Comparison of ENCODE assay signal across 8 cellular contexts in the genomic region with DNA sequence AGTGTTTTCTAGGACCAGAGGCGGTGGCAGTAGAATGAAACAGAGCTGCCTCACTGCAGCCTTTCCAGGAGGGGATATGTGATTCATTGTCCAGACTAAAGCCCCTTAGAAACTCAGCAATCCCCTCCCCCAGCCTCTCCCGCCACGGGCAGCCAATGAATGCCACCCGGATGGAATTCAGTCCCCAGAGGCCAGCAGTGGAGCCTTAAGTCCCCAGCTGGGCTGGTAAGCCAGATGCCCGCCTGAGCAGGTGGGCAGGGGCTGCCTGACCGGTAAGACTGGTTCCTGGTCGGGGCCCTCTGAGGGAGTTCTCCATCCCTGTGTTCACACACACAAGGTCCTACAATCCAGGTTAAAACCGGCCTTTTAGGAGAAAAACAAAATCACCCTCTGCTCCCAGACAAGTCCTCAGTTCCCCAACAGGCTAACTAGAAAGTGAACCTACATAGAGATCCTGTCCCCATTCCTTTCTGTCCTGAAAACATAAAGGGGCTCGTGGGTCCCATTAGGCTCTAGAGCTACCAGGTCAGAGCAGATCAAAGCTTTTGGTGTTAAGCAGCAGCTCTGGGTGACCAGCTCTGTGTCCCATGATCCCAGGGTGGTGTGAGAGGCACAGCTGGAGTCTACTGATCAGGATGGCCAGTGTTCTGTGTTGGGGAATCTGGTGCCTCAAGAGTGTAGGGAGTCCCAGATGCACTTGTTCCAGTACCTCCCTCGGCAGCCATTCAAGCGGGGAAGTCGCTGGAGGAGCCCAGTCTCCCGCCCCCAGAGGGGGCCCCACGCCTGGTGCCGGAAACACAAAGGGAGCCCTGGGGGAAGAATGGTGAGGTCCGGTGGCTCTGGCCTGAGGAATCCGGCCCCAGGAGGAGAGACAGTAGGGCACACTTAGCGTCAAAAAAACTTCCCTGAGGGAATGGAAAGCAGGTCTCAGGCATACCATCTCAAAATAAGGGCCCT. TPM values are rescaled to one million over a fixed set of nuclear protein-coding genes. Genes with fewer than 3 reads are reported as not detected.
DNase-seq lines count a peak whose midpoint lies in the region; ATAC-seq and TF ChIP-seq lines count a peak whose summit lies in the region.

No MANE protein-coding gene starts in this region.

- H3K9me3 ChIP-seq in neural progenitor cell (ENCODE audit: low read depth): no peaks in the 10 kb centered on the region

- H3K9me3 Mint-ChIP-seq in neural progenitor cell: no peaks in the 10 kb centered on the region

- H3K27ac ChIP-seq in neural progenitor cell: peak overlapping the region; percentile 95

- no peak for ATAC-seq in GM18873 (IDR thresholded peaks at IDR 0.05; ENCODE audit: low FRiP score, unreplicated experiment)
- no peak for ATAC-seq in HG03039 (IDR thresholded peaks at IDR 0.05; ENCODE audit: unreplicated experiment)

- H3K27me3 Mint-ChIP-seq in neural progenitor cell (ENCODE audit: insufficient read depth, low read depth): peaks cover 8% of the 10 kb centered on the region

- no peaks in the 10 kb centered on the region for H3K27me3 ChIP-seq in neural progenitor cell

- peaks cover 64% of the 10 kb centered on the region for H3K4me1 Mint-ChIP-seq in neural progenitor cell

- DNase-seq in DMS53 treated with DMSO at 0.1 percent for 48 hours (lab: John Stamatoyannopoulos, UW; ENCODE audit: unreplicated experiment) (peak; percentile 41), KBM-7 (peak; percentile 45), epithelial cell of proximal tubule (ENCODE audit: low read depth) (no peak), neural progenitor cell (ENCODE audit: low spot score) (peak; percentile 93), RPMI8226 (no peak)
- peak; percentile 17 to 25 for DNase-seq in activated CD4-positive, alpha-beta T cell treated with anti-CD3 and anti-CD28 coated beads for 4 hours

- peak overlapping the region; percentile 97 for H3K27ac Mint-ChIP-seq in neural progenitor cell

- H3K9ac ChIP-seq in neural progenitor cell: peak overlapping the region; percentile 49

- peaks cover 90% of the 10 kb centered on the region for H3K79me2 ChIP-seq in neural progenitor cell (ENCODE audit: low read depth)

- peaks cover 43% of the 10 kb centered on the region for H3F3A ChIP-seq in neural progenitor cell (ENCODE audit: low read depth)

- H3K4me2 ChIP-seq in neural progenitor cell: peak overlapping the region; percentile 91

- in situ Hi-C loops in KBM-7 (cut with MboI; ENCODE audit: low pct_unique_long_range_greater_than_20kb, low sequenced_read_pairs): no loop called here

- peak overlapping the region; percentile 9 for H3K4me3 ChIP-seq in epithelial cell of proximal tubule (ENCODE audit: low read depth, low read length)
- peak overlapping the region; percentile 71 for H3K4me3 ChIP-seq in neural progenitor cell

- no peak for TF ChIP-seq CTCF in epithelial cell of proximal tubule (conservative IDR thresholded peaks at IDR 0.05; ENCODE audit: low read depth, low read length)
- no peak for TF ChIP-seq CTCF in neural progenitor cell (IDR thresholded peaks at IDR 0.05)

- H3K4me1 ChIP-seq in neural progenitor cell: peaks cover 61% of the 10 kb centered on the region

- H3K4me3 Mint-ChIP-seq in neural progenitor cell: peak overlapping the region; percentile 88

- H4K20me1 ChIP-seq in neural progenitor cell (ENCODE audit: low read depth): peaks cover 49% of the 10 kb centered on the region

- H3K36me3 Mint-ChIP-seq in neural progenitor cell: peaks cover 18% of the 10 kb centered on the region

- no peak overlapping the region for H2AFZ ChIP-seq in neural progenitor cell (replicated peaks)

- no peaks in the 10 kb centered on the region for H3K36me3 ChIP-seq in neural progenitor cell

RNA-seq across cellular contexts. Expression of a gene that starts 2.6 kb away (rescaled TPM):
- 30.8 and 31.4 TPM in 2 replicates for total RNA-seq in epithelial cell of proximal tubule
- 28.6 and 55.3 TPM in 2 replicates for total RNA-seq in neural progenitor cell (ENCODE audit: low replicate concordance)

RNA-seq across cellular contexts. Expression of a gene that starts 51.2 kb away (rescaled TPM):
- total RNA-seq in epithelial cell of proximal tubule: 2.6 and 11.8 TPM in 2 replicates
- 4.5 and 4.7 TPM in 2 replicates for total RNA-seq in neural progenitor cell (ENCODE audit: low replicate concordance)

RNA-seq across cellular contexts. Expression of a gene that starts 55.9 kb away (rescaled TPM):
- total RNA-seq in epithelial cell of proximal tubule (77.9 and 113 TPM in 2 replicates), neural progenitor cell (ENCODE audit: low replicate concordance) (70.9 and 78.9 TPM in 2 replicates)

Comparison
In these comparisons a context has a peak if more than half of its experiments do, and no peak if none do; other contexts are left out.
1. DNase-seq: peak in DMS53 treated with DMSO at 0.1 percent for 48 hours (single experiment), KBM-7 (single experiment), activated CD4-positive, alpha-beta T cell treated with anti-CD3 and anti-CD28 coated beads for 4 hours (2 of 2) and neural progenitor cell (single experiment); none in epithelial cell of proximal tubule (single experiment) and RPMI8226 (single experiment).